In genomic region chr22:45180280-45180679, GRCh38 we compare ENCODE assay signal across 16 cellular contexts. TPM values are rescaled to one million over a fixed set of nuclear protein-coding genes. Genes with fewer than 3 reads are reported as not detected.
A peak's percentile ranks its signal among the peaks of the same experiment; 100 is the strongest.
DNase-seq lines count a peak whose midpoint lies in the region; ATAC-seq and TF ChIP-seq lines count a peak whose summit lies in the region.
"Had no signal": no experiment of that assay in that cellular context is flagged by ENCODE, and none has a peak within 500 bp of the region (broad histone marks: within the 10 kb centered on the region; RNA-seq: fewer than 3 reads in every experiment).

No MANE protein-coding gene starts in this region.

- peaks cover 35% of the 10 kb centered on the region for H3K4me1 Mint-ChIP-seq in GM23338
- H3K4me1 Mint-ChIP-seq in activated CD8-positive, alpha-beta T cell treated with anti-CD3 and anti-CD28 coated beads for 36 hours (ENCODE audit: low read depth): peaks cover 55% of the 10 kb centered on the region

- H3K4me3 ChIP-seq in A673 (ENCODE audit: low read depth, low read length, poor library complexity, severe bottlenecking) (no peak overlapping the region), GM23338 (no peak overlapping the region), lower lobe of right lung (no peak overlapping the region), tibial artery (no peak overlapping the region)
- H3K4me3 ChIP-seq: coronary artery, Peyer's patch had no signal

- intact Hi-C loops in A673 (cut with micrococcal nuclease; ENCODE audit: unreplicated experiment) (no loop called here), lower lobe of right lung (cut with DNase I) (no loop called here), tibial artery (cut with DNase I; ENCODE audit: low total_unique reads) (no loop called here)
- intact Hi-C loops in activated CD8-positive, alpha-beta T cell treated with anti-CD3 and anti-CD28 coated beads for 36 hours (cut with micrococcal nuclease): no loop called here

- H2AFZ ChIP-seq in GM23338: no peak overlapping the region

- no peak for DNase-seq in A673 (ENCODE audit: low spot score)
- DNase-seq in GM23338 (ENCODE audit: low spot score): no peak
- DNase-seq in activated CD8-positive, alpha-beta T cell treated with anti-CD3 and anti-CD28 coated beads for 36 hours: no peak
- DNase-seq in lower lobe of right lung: no peak
- DNase-seq in pons (ENCODE audit: low spot score): no peak
- DNase-seq in tibial artery: no peak
- DNase-seq: activated CD4-positive, alpha-beta T cell treated with anti-CD3 and anti-CD28 coated beads, Interleukin-2, amount 50 U/mL, for 48 hours; activated gamma-delta T cell; NCI-H2171 treated with DMSO at 0.1 percent for 48 hours; NCI-H774; Peyer's patch; right cardiac atrium; substantia nigra had no signal

- no peaks in the 10 kb centered on the region for H3K9me3 Mint-ChIP-seq in GM23338
- H3K9me3 Mint-ChIP-seq in activated CD8-positive, alpha-beta T cell treated with anti-CD3 and anti-CD28 coated beads for 36 hours: no peaks in the 10 kb centered on the region

- no peaks in the 10 kb centered on the region for H3K27me3 Mint-ChIP-seq in GM23338 (ENCODE audit: insufficient read depth, low read depth, poor library complexity)
- H3K27me3 Mint-ChIP-seq in activated CD8-positive, alpha-beta T cell treated with anti-CD3 and anti-CD28 coated beads for 36 hours: no peaks in the 10 kb centered on the region

- peaks cover 87% of the 10 kb centered on the region for H3K36me3 ChIP-seq in A673 (ENCODE audit: insufficient read depth, low read length, poor library complexity, severe bottlenecking)
- H3K36me3 ChIP-seq in GM23338 (ENCODE audit: insufficient read depth): peaks cover 45% of the 10 kb centered on the region
- peaks cover 97% of the 10 kb centered on the region for H3K36me3 ChIP-seq in lower lobe of right lung
- H3K36me3 ChIP-seq in tibial artery: peaks cover 53 to 89% (median 88%) of the 10 kb centered on the region in 3 donors

- POLR2A ChIA-PET in A673 (lab: Charles Lee; ENCODE audit: low non-redundant PET): no interaction called here
- POLR2A ChIA-PET in activated CD8-positive, alpha-beta T cell treated with anti-CD3 and anti-CD28 coated beads for 36 hours (lab: Charles Lee): interaction anchor here (1.6 kb wide), 1 partner anchor 12 kb away, joined by 3 read pairs; no protein-coding TSS in a partner anchor

- H3K27ac ChIP-seq in A673 (ENCODE audit: low read depth, low read length, poor library complexity, severe bottlenecking) (peak overlapping the region; percentile 10), GM23338 (ENCODE audit: low read depth) (peak overlapping the region; percentile 22; the same call in 1 of the 2 replicates), lower lobe of right lung (no peak overlapping the region), tibial artery (no peak overlapping the region)
- H3K27ac ChIP-seq: coronary artery, Peyer's patch had no signal

- no TSS peak for BruUV-seq in A673 (replicated peaks; lab: Mats Ljungman, UMichigan)

- no peaks in the 10 kb centered on the region for H3F3A ChIP-seq in GM23338 (replicated peaks; ENCODE audit: low read depth)

- ATAC-seq in GM23338 (no peak), lower lobe of right lung (peak; percentile 67 to 72), HG03045 (IDR thresholded peaks at IDR 0.05; ENCODE audit: unreplicated experiment) (no peak), GM18868 (IDR thresholded peaks at IDR 0.05; ENCODE audit: unreplicated experiment) (no peak)
- ATAC-seq in activated CD8-positive, alpha-beta T cell treated with anti-CD3 and anti-CD28 coated beads for 36 hours: no peak
- ATAC-seq: right cardiac atrium had no signal

- H3K36me3 Mint-ChIP-seq in GM23338 (ENCODE audit: low read depth): peaks cover 98% of the 10 kb centered on the region
- H3K36me3 Mint-ChIP-seq in activated CD8-positive, alpha-beta T cell treated with anti-CD3 and anti-CD28 coated beads for 36 hours (ENCODE audit: low read depth): peaks cover 82% of the 10 kb centered on the region

- CTCF ChIA-PET in A673 (lab: Charles Lee): no interaction called here
- CTCF ChIA-PET in activated CD8-positive, alpha-beta T cell treated with anti-CD3 and anti-CD28 coated beads for 36 hours (lab: Charles Lee): interaction anchor here (0.9 to 1.3 kb wide), 3 partner anchors 13 to 28 kb away, joined by 3 to 4 read pairs (median 3); no protein-coding TSS in a partner anchor

- H3K4me3 Mint-ChIP-seq in GM23338: no peak overlapping the region; the same call in 2 of the 3 replicates
- H3K4me3 Mint-ChIP-seq in activated CD8-positive, alpha-beta T cell treated with anti-CD3 and anti-CD28 coated beads for 36 hours: no peak overlapping the region

- peak overlapping the region; percentile 82 for H3K27ac Mint-ChIP-seq in GM23338
- peak overlapping the region; percentile 63 for H3K27ac Mint-ChIP-seq in activated CD8-positive, alpha-beta T cell treated with anti-CD3 and anti-CD28 coated beads for 36 hours

- H3K9me2 ChIP-seq in GM23338 (ENCODE audit: insufficient read depth): no peaks in the 10 kb centered on the region

- H4K20me1 ChIP-seq in GM23338 (replicated peaks; ENCODE audit: insufficient read depth): peaks cover 15% of the 10 kb centered on the region

- H3K9me3 ChIP-seq in A673 (ENCODE audit: low read depth, low read length, poor library complexity, severe bottlenecking) (no peaks in the 10 kb centered on the region), lower lobe of right lung (no peaks in the 10 kb centered on the region), tibial artery (no peaks in the 10 kb centered on the region)
- H3K9me3 ChIP-seq: Peyer's patch had no signal

- H3K4me2 ChIP-seq in GM23338: 0 out of 2 replicates have a peak overlapping the region, but pooled peaks have one; percentile 20

- H3K27me3 ChIP-seq in A673 (replicated peaks; ENCODE audit: insufficient read depth, low read depth, low read length, poor library complexity) (no peaks in the 10 kb centered on the region), GM23338 (ENCODE audit: insufficient read depth) (no peaks in the 10 kb centered on the region), lower lobe of right lung (ENCODE audit: low read depth) (no peaks in the 10 kb centered on the region), tibial artery (no peaks in the 10 kb centered on the region)
- H3K27me3 ChIP-seq: Peyer's patch had no signal

- no peak for TF ChIP-seq CTCF in A673 (conservative IDR thresholded peaks at IDR 0.05; ENCODE audit: low read depth, low read length)
- no peak for TF ChIP-seq CTCF in GM23338 (conservative IDR thresholded peaks at IDR 0.05; ENCODE audit: low read depth in 2 of 2)
- no peak for TF ChIP-seq CTCF in activated CD8-positive, alpha-beta T cell treated with anti-CD3 and anti-CD28 coated beads for 36 hours (IDR thresholded peaks at IDR 0.05)
- TF ChIP-seq CTCF in lower lobe of right lung (IDR thresholded peaks at IDR 0.05): no peak
- TF ChIP-seq CTCF in tibial artery (IDR thresholded peaks at IDR 0.05): no peak

- H3K4me1 ChIP-seq in A673 (ENCODE audit: insufficient read depth, low read length, poor library complexity, severe bottlenecking) (peaks cover 9% of the 10 kb centered on the region), GM23338 (ENCODE audit: insufficient read depth) (peaks cover 18% of the 10 kb centered on the region), lower lobe of right lung (peaks cover 10% of the 10 kb centered on the region), tibial artery (no peaks in the 10 kb centered on the region)
- H3K4me1 ChIP-seq: Peyer's patch had no signal

- peaks cover 54% of the 10 kb centered on the region for H3K79me2 ChIP-seq in GM23338 (replicated peaks; ENCODE audit: insufficient read depth)

TF ChIP-seq in GM23338, 12 proteins besides CTCF, POLR2A, EP300 and RAD21 (continues in another document):
- TF ChIP-seq ZNF331 (CRISPR knock-in tag; IDR thresholded peaks at IDR 0.05; ENCODE audit: low read depth) (no peak), ZNF114 (CRISPR knock-in tag; IDR thresholded peaks at IDR 0.05) (no peak), CREB1 (CRISPR knock-in tag; IDR thresholded peaks at IDR 0.05; ENCODE audit: low read depth) (no peak), NANOG (IDR thresholded peaks at IDR 0.05; ENCODE audit: borderline replicate concordance) (no peak)

RNA-seq across cellular contexts. Expression of gene NUP50, which starts 16.6 kb away (rescaled TPM):
- total RNA-seq in A673 (2021): 124 and 126 TPM in 2 replicates
- 96.6 and 97.4 TPM in 2 replicates for total RNA-seq in GM23338 (2014; rRNA removed; shearing (Covaris generic))
- 43.7 and 45.9 TPM in 2 replicates for polyA plus RNA-seq in GM23338 (2016; fragmentation: Nextera tagmentation; extraction: Ambion mirVana)
- total RNA-seq in activated CD8-positive, alpha-beta T cell treated with anti-CD3 and anti-CD28 coated beads for 36 hours: 100 to 1,000 TPM; 123 to 133 TPM
- 49.5 TPM for total RNA-seq in lower lobe of right lung

Comparison
In these comparisons a context has a peak if more than half of its experiments do, and no peak if none do; other contexts are left out.
1. H3K27ac ChIP-seq: peak in A673 (single experiment) and GM23338 (single experiment); none in lower lobe of right lung (single experiment) and tibial artery (0 of 2).
2. ATAC-seq: peak in lower lobe of right lung (2 of 2); none in GM23338 (single experiment), activated CD8-positive, alpha-beta T cell treated with anti-CD3 and anti-CD28 coated beads for 36 hours (single experiment), HG03045 (single experiment) and GM18868 (single experiment).